ENCODE assay signal across 8 cellular contexts in genomic region chr7:36283711-36284130, GRCh38.
A peak's percentile ranks its signal among the peaks of the same experiment; 100 is the strongest.
DNase-seq lines count a peak whose midpoint lies in the region; ATAC-seq and TF ChIP-seq lines count a peak whose summit lies in the region.

No MANE protein-coding gene starts in this region.

- peak overlapping the region; percentile 73 for H3K9ac ChIP-seq in Karpas-422 (ENCODE audit: low read length)
- no peak overlapping the region for H3K9ac ChIP-seq in endodermal cell (ENCODE audit: extremely low read depth, low read length, poor library complexity, severe bottlenecking)

- H3K27me3 ChIP-seq in CD4-positive, alpha-beta memory T cell (ENCODE audit: insufficient read depth, low read length), result no peaks in the 10 kb centered on the region
- H3K27me3 ChIP-seq in Karpas-422 (ENCODE audit: low read length) (no peaks in the 10 kb centered on the region), endodermal cell (ENCODE audit: control insufficient read depth, insufficient read depth, low read length, poor library complexity, severe bottlenecking) (no peaks in the 10 kb centered on the region)

- H4K20me1 ChIP-seq in Karpas-422 (ENCODE audit: insufficient read depth, low read depth, low read length), result no peaks in the 10 kb centered on the region

- H3K36me3 Mint-ChIP-seq in CD4-positive, alpha-beta memory T cell, result no peaks in the 10 kb centered on the region
- H3K36me3 Mint-ChIP-seq in endodermal cell (ENCODE audit: low read depth), result peaks cover 9% of the 10 kb centered on the region
- peaks cover 10% of the 10 kb centered on the region for H3K36me3 Mint-ChIP-seq in stimulated activated effector memory CD8-positive, alpha-beta T cell treated with anti-CD3 and anti-CD28 coated beads, Interleukin-12 subunit alpha, Interleukin-12 subunit beta, amount 100 ng/mL, for 72 hours

- peaks cover 48% of the 10 kb centered on the region for H3K79me2 ChIP-seq in Karpas-422 (ENCODE audit: low read length)

- intact Hi-C loops in CD4-positive, alpha-beta memory T cell (cut with micrococcal nuclease), result loop anchor here (10.0 kb wide), 1 partner anchor 1249 kb away; the partner anchor contains the start of gene DPY19L1

- DNase-seq in CD4-positive, alpha-beta memory T cell, result no peak
- DNase-seq in Karpas-422, result peak; percentile 97
- DNase-seq in endodermal cell, result peak; percentile 69
- DNase-seq in stimulated activated effector memory CD8-positive, alpha-beta T cell treated with anti-CD3 and anti-CD28 coated beads, Interleukin-12 subunit alpha, Interleukin-12 subunit beta, amount 100 ng/mL, for 72 hours (ENCODE audit: low spot score in 2 of 2), result peak in 1 of 2 donors; percentile 16
- DNase-seq in T1000 (lab: John Stamatoyannopoulos, UW), result no peak
- DNase-seq in AG08396 (ENCODE audit: low spot score), result no peak
- no peak for DNase-seq in activated CD4-positive, alpha-beta T cell treated with anti-CD3 and anti-CD28 coated beads for 1 hour

- no peak overlapping the region for H2AFZ ChIP-seq in Karpas-422 (ENCODE audit: low read length)

- peaks cover 83% of the 10 kb centered on the region for H3K4me1 ChIP-seq in CD4-positive, alpha-beta memory T cell (ENCODE audit: insufficient read depth, low read length)
- H3K4me1 ChIP-seq in Karpas-422 (ENCODE audit: low read length), result peaks cover 99% of the 10 kb centered on the region
- peaks cover 28% of the 10 kb centered on the region for H3K4me1 ChIP-seq in endodermal cell (ENCODE audit: control insufficient read depth, insufficient read depth, low read length)

- H3K4me2 ChIP-seq in Karpas-422 (ENCODE audit: low read depth, low read length, poor library complexity, severe bottlenecking), result peak overlapping the region; percentile 81

- peak overlapping the region in 5 of 8 donors; percentile 26 to 73 (median 56) for H3K4me3 Mint-ChIP-seq in CD4-positive, alpha-beta memory T cell
- H3K4me3 Mint-ChIP-seq in endodermal cell, result no peak overlapping the region
- peak overlapping the region; percentile 26 for H3K4me3 Mint-ChIP-seq in stimulated activated effector memory CD8-positive, alpha-beta T cell treated with anti-CD3 and anti-CD28 coated beads, Interleukin-12 subunit alpha, Interleukin-12 subunit beta, amount 100 ng/mL, for 72 hours

- no peaks in the 10 kb centered on the region for H3K36me3 ChIP-seq in CD4-positive, alpha-beta memory T cell (ENCODE audit: insufficient read depth, low read length)
- H3K36me3 ChIP-seq in Karpas-422 (ENCODE audit: insufficient read depth, low read length), result peaks cover 1% of the 10 kb centered on the region; the same call in 1 of the 2 replicates
- no peaks in the 10 kb centered on the region for H3K36me3 ChIP-seq in endodermal cell (ENCODE audit: control insufficient read depth, insufficient read depth, low read length)

- H3K9me2 ChIP-seq in Karpas-422 (replicated peaks; ENCODE audit: insufficient read depth, low read length), result no peaks in the 10 kb centered on the region

- CTCF ChIA-PET in CD4-positive, alpha-beta memory T cell (lab: Charles Lee; ENCODE audit: partially characterized antibody), result interaction anchor here (1.0 kb wide), 1 partner anchor 299 kb away, joined by 3 read pairs; no protein-coding TSS in a partner anchor

- no peak overlapping the region for H3K27ac ChIP-seq in CD4-positive, alpha-beta memory T cell (ENCODE audit: low read depth, low read length)
- H3K27ac ChIP-seq in Karpas-422 (ENCODE audit: low read length) (peak overlapping the region; percentile 100), endodermal cell (ENCODE audit: low read depth, low read length) (no peak overlapping the region)

- no peaks in the 10 kb centered on the region for H3K27me3 Mint-ChIP-seq in CD4-positive, alpha-beta memory T cell
- H3K27me3 Mint-ChIP-seq in endodermal cell (ENCODE audit: insufficient read depth), result no peaks in the 10 kb centered on the region

- no peaks in the 10 kb centered on the region for H3K9me3 ChIP-seq in CD4-positive, alpha-beta memory T cell (ENCODE audit: control insufficient read depth in 1 of 2, low read length in 2 of 2)
- no peaks in the 10 kb centered on the region for H3K9me3 ChIP-seq in Karpas-422 (ENCODE audit: low read length)
- no peaks in the 10 kb centered on the region for H3K9me3 ChIP-seq in endodermal cell (ENCODE audit: control insufficient read depth, low read length)

- POLR2A ChIA-PET in CD4-positive, alpha-beta memory T cell (lab: Charles Lee; ENCODE audit: partially characterized antibody), result no interaction called here

- H3K27ac Mint-ChIP-seq in CD4-positive, alpha-beta memory T cell, result peak overlapping the region; percentile 77 to 100 (median 93)
- H3K27ac Mint-ChIP-seq in endodermal cell, result peak overlapping the region; percentile 52
- H3K27ac Mint-ChIP-seq in stimulated activated effector memory CD8-positive, alpha-beta T cell treated with anti-CD3 and anti-CD28 coated beads, Interleukin-12 subunit alpha, Interleukin-12 subunit beta, amount 100 ng/mL, for 72 hours, result no peak overlapping the region

- no peak overlapping the region for H3K4me3 ChIP-seq in CD4-positive, alpha-beta memory T cell (ENCODE audit: low read length in 2 of 2)
- peak overlapping the region; percentile 54 for H3K4me3 ChIP-seq in Karpas-422 (ENCODE audit: low read length)
- no peak overlapping the region for H3K4me3 ChIP-seq in endodermal cell (ENCODE audit: low read length)

- H3K4me1 Mint-ChIP-seq in CD4-positive, alpha-beta memory T cell, result peaks cover 40 to 89% (median 62%) of the 10 kb centered on the region in 4 donors
- H3K4me1 Mint-ChIP-seq in endodermal cell, result peaks cover 78% of the 10 kb centered on the region
- H3K4me1 Mint-ChIP-seq in stimulated activated effector memory CD8-positive, alpha-beta T cell treated with anti-CD3 and anti-CD28 coated beads, Interleukin-12 subunit alpha, Interleukin-12 subunit beta, amount 100 ng/mL, for 72 hours, result peaks cover 84% of the 10 kb centered on the region

- no peak for TF ChIP-seq CTCF in endodermal cell (conservative IDR thresholded peaks at IDR 0.05)

- no peaks in the 10 kb centered on the region for H3K9me3 Mint-ChIP-seq in CD4-positive, alpha-beta memory T cell
- H3K9me3 Mint-ChIP-seq in endodermal cell, result no peaks in the 10 kb centered on the region
- H3K9me3 Mint-ChIP-seq in stimulated activated effector memory CD8-positive, alpha-beta T cell treated with anti-CD3 and anti-CD28 coated beads, Interleukin-12 subunit alpha, Interleukin-12 subunit beta, amount 100 ng/mL, for 72 hours, result no peaks in the 10 kb centered on the region

- 90% methylated on average over 4 to 7 of the region's 7 CpGs for WGBS in endodermal cell (ENCODE audit: insufficient coverage in 1 of 2, insufficient read length in 1 of 2), 2 experiments

- ATAC-seq in GM21367 (IDR thresholded peaks at IDR 0.05; ENCODE audit: unreplicated experiment), result peak; percentile 37
- ATAC-seq in stimulated activated effector memory CD8-positive, alpha-beta T cell treated with anti-CD3 and anti-CD28 coated beads, Interleukin-12 subunit alpha, Interleukin-12 subunit beta, amount 100 ng/mL, for 72 hours, result peak; percentile 64

Comparison
In these comparisons a context has a peak if more than half of its experiments do, and no peak if none do; other contexts are left out.
1. DNase-seq: peak in Karpas-422 (single experiment) and endodermal cell (single experiment); none in CD4-positive, alpha-beta memory T cell (0 of 5), T1000 (single experiment), AG08396 (single experiment) and activated CD4-positive, alpha-beta T cell treated with anti-CD3 and anti-CD28 coated beads for 1 hour (single experiment).